17 cellular contexts compared by ENCODE assay signal in genomic region chr3:94225176-94225742, GRCh38.
DNase-seq lines count a peak whose midpoint lies in the region; TF ChIP-seq lines count a peak whose summit lies in the region.
"Had no signal": no experiment of that assay in that cellular context is flagged by ENCODE, and none has a peak within 500 bp of the region (broad histone marks: within the 10 kb centered on the region; RNA-seq: fewer than 3 reads in every experiment).

No MANE protein-coding gene starts in this region.

- H3K36me3 ChIP-seq in neuron (ENCODE audit: insufficient read depth, low read length) = no peaks in the 10 kb centered on the region
- H3K36me3 ChIP-seq in sigmoid colon = no peaks in the 10 kb centered on the region
- H3K36me3 ChIP-seq: BLaER1 had no signal

- WGBS in sigmoid colon, 2 donors = 75 to 77% methylated on average over 3 of the region's 3 CpGs

- peak; percentile 9 for DNase-seq in GM03348 (ENCODE audit: low spot score)
- peak; percentile 3 for DNase-seq in RPMI7951 (ENCODE audit: low read depth)
- DNase-seq in fibroblast of gingiva (ENCODE audit: low read depth) = peak; percentile 33
- no peak for DNase-seq in activated naive CD4-positive, alpha-beta T cell treated with Interleukin-2 at 50 U/mL for 16 hours
- no peak for DNase-seq in SKM-1 (lab: John Stamatoyannopoulos, UW; ENCODE audit: unreplicated experiment)
- no peak for DNase-seq in activated CD8-positive, alpha-beta memory T cell treated with anti-CD3 and anti-CD28 coated beads, Interleukin-2, amount 50 U/mL, for 48 hours
- no peak for DNase-seq in sigmoid colon
- DNase-seq: aorta; DND-41; KG1; NCI-H187 treated with DMSO at 0.1 percent for 48 hours; NCI-H774; SHP77; stimulated activated CD4-positive, alpha-beta T cell treated with anti-CD3 and anti-CD28 coated beads, Interleukin-4, amount 100 ng/mL, for 1 hour; stimulated activated naive CD4-positive, alpha-beta T cell had no signal

- no peak for TF ChIP-seq POLR2A in sigmoid colon (IDR thresholded peaks at IDR 0.05)

- TF ChIP-seq CTCF in sigmoid colon (IDR thresholded peaks at IDR 0.05) = no peak

- peak overlapping the region; percentile 80 for H2AFZ ChIP-seq in neuron (ENCODE audit: low read depth, low read length)

- intact Hi-C loops in sigmoid colon (cut with DNase I) = no loop called here

- no peak for TF ChIP-seq EP300 in sigmoid colon (IDR thresholded peaks at IDR 0.05)

- no peaks in the 10 kb centered on the region for H3K9me3 ChIP-seq in neuron (ENCODE audit: low read length)
- no peaks in the 10 kb centered on the region for H3K9me3 ChIP-seq in sigmoid colon

- H3K27me3 ChIP-seq in neuron (ENCODE audit: insufficient read depth, low read length) (no peaks in the 10 kb centered on the region), sigmoid colon (no peaks in the 10 kb centered on the region)
- H3K27me3 ChIP-seq: BLaER1 had no signal

- no peak overlapping the region for H3K27ac ChIP-seq in sigmoid colon
- H3K27ac ChIP-seq: BLaER1 had no signal

- H3K4me1 ChIP-seq in neuron (ENCODE audit: insufficient read depth, low read length) (peaks cover 20% of the 10 kb centered on the region), sigmoid colon (peaks cover 0 to 11% (median 9%) of the 10 kb centered on the region in 4 donors)
- H3K4me1 ChIP-seq: BLaER1 had no signal

- H3K4me3 ChIP-seq in neuron (ENCODE audit: low read length) = no peak overlapping the region
- H3K4me3 ChIP-seq in sigmoid colon = no peak overlapping the region
- H3K4me3 ChIP-seq: BLaER1 had no signal

Comparison
In these comparisons a context has a peak if more than half of its experiments do, and no peak if none do; other contexts are left out.
1. DNase-seq: peak in GM03348 (single experiment), RPMI7951 (single experiment) and fibroblast of gingiva (single experiment); none in activated naive CD4-positive, alpha-beta T cell treated with Interleukin-2 at 50 U/mL for 16 hours (single experiment), SKM-1 (single experiment), activated CD8-positive, alpha-beta memory T cell treated with anti-CD3 and anti-CD28 coated beads, Interleukin-2, amount 50 U/mL, for 48 hours (single experiment) and sigmoid colon (single experiment).